1 cellular context compared by ENCODE assay signal in the genomic region with DNA sequence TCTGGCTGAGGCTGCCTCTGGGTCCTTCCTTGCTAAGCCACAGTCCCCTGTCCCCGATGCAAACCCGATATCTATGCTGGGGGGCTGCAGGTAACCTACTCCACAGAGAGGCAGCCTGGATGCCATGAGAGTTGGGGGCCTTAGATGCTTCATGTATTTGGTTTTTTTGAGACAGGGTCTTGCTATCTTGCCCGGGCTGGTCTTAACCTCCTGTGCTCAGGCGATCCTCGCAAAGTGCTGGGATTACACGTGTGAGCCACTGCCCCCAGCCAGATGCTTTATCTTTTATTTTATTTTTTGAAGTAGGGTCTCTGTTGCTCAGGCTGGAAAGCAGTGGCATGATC.
TF ChIP-seq lines count a peak whose summit lies in the region.

No MANE protein-coding gene starts in this region.

TF ChIP-seq in A549, 52 proteins besides CTCF, POLR2A, EP300 and RAD21 (continued from another document):
- TF ChIP-seq, protein P1, sequence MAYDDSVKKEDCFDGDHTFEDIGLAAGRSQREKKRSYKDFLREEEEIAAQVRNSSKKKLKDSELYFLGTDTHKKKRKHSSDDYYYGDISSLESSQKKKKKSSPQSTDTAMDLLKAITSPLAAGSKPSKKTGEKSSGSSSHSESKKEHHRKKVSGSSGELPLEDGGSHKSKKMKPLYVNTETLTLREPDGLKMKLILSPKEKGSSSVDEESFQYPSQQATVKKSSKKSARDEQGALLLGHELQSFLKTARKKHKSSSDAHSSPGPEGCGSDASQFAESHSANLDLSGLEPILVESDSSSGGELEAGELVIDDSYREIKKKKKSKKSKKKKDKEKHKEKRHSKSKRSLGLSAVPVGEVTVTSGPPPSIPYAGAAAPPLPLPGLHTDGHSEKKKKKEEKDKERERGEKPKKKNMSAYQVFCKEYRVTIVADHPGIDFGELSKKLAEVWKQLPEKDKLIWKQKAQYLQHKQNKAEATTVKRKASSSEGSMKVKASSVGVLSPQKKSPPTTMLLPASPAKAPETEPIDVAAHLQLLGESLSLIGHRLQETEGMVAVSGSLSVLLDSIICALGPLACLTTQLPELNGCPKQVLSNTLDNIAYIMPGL (CRISPR knock-in tag; IDR thresholded peaks at IDR 0.05; ENCODE audit: borderline replicate concordance): no peak
- no peak for TF ChIP-seq KDM1A (IDR thresholded peaks at IDR 0.05; ENCODE audit: low read depth)
- TF ChIP-seq HEYL (CRISPR knock-in tag; IDR thresholded peaks at IDR 0.05): no peak
- TF ChIP-seq, protein P2, sequence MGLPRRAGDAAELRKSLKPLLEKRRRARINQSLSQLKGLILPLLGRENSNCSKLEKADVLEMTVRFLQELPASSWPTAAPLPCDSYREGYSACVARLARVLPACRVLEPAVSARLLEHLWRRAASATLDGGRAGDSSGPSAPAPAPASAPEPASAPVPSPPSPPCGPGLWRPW (IDR thresholded peaks at IDR 0.05): no peak
- TF ChIP-seq RFX5 (IDR thresholded peaks at IDR 0.05): no peak
- no peak for TF ChIP-seq ZFP36 (IDR thresholded peaks at IDR 0.05; ENCODE audit: borderline replicate concordance, partially characterized antibody)
- no peak for TF ChIP-seq CEBPB (IDR thresholded peaks at IDR 0.05)
- TF ChIP-seq CHD2 (IDR thresholded peaks at IDR 0.05; ENCODE audit: low read length, partially characterized antibody): no peak
